In the genomic region with DNA sequence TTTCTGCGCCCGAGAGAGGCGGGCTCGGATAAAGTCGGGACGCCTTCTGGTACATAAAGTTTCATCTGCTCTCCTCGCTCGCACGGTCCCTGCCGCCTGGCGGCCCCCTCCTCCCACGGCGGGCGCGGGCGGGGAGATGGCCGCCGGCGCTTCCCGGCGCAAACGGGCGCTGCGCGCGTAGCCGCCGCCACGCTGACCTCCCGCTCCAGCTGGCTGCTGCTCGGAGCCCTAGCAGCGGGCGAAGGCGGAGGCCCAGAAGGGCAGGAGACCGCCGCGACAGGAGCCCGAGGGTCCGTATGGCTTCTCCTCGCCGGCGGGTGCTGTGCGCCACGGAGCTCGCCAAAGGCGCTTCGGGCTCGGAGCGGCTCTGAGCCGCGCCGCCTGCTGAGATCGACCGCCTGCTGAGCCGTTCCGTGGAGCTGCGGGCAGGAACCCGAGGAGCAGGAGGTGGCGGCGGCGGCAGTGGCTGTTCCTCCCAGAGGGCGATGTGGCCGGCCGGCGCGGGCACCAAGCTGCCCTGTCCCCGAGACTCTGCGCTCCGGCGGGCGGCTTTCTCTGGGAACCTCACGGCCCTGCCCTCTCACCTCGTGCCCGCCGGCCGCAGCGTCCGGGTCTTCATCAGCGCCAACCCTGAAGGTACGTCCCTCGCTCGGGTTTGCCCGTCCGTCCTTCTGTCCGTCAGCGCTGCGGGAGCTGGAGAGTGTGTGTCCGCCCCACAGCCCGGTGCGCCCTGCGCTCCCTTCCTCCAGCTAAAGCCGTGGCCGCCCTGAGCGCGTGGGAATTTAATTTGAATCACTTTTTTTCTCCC, we compare ENCODE assay signal across 13 cellular contexts. TPM values are rescaled to one million over a fixed set of nuclear protein-coding genes. Genes with fewer than 3 reads are reported as not detected.
A peak's percentile ranks its signal among the peaks of the same experiment; 100 is the strongest.
DNase-seq lines count a peak whose midpoint lies in the region; ATAC-seq and TF ChIP-seq lines count a peak whose summit lies in the region.
"Had no signal": no experiment of that assay in that cellular context is flagged by ENCODE, and none has a peak within 500 bp of the region (broad histone marks: within the 10 kb centered on the region; RNA-seq: fewer than 3 reads in every experiment).

A gene with protein sequence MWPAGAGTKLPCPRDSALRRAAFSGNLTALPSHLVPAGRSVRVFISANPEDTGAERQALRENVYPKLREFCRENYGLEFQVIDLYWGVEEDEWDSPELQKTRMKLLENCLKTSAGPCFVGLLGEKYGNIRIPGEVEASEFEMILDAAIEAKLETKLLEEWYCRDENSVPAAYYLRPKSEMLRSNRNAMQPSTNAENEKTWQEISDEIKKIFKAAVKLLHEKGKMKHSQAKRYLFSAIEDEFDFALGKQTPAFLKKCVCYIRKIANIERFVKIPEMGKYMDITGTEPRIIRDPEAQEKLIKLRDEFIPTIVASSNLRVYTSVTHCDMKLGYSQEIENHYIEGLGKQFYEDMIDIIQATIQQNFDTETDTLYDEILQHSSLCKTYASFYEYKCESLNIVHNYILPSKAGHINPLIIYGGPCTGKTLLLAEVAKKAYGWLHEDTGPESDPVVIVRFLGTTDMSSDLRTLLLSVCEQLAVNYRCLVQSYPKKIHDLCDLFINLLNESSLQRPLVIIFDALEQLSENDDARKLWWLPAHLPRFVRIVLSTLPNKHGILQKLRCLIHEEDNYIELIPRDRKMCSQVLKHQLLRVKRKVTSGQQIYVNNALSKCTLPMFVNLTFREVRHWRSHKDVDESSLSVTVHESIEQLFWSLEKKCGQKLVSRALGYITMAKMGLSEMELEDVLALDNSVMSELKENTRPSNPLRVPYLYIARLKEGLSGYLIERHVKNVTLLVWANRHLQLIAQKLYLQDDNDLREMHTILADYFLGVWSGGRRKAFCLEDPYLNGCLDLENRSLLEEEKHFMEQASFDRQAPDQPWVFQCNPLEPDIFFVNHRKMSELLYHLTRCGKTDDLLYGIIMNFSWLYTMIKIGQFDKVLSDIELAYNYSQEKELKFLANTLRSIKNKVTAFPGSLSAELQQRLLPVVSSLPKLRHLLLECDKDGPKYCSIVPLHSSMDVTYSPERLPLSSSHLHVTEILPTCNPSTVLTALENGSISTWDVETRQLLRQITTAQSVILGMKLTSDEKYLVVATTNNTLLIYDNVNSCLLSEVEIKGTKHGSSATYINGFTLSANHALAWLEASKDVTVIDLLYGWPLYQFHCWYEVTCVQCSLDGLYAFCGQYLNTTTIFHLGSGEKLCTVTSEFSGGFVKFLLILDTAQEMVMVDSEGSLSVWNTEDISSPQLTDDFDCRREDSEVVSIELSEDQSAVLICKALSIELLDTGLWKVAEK (N-terminal part only) (plus strand): TSS at position 161 of the 808 bp plus-strand sequence. CDS start 325 bp downstream, at position 486.

- peak within 1 kb of the TSS; percentile 17 for H3K27ac ChIP-seq in temporal lobe (ENCODE audit: low read depth, low read length)
- H3K27ac ChIP-seq: A549, gastroesophageal sphincter, uterus had no signal

- no peak within 1 kb of the TSS for H3K27ac Mint-ChIP-seq in chondrocyte (ENCODE audit: unreplicated experiment)

- H3K4me3 Mint-ChIP-seq in chondrocyte (ENCODE audit: unreplicated experiment) = no peak within 1 kb of the TSS

- H3K4me1 Mint-ChIP-seq in chondrocyte (ENCODE audit: low read depth) = peaks cover 6% of the 10 kb centered on the region

- H3K27me3 Mint-ChIP-seq in chondrocyte (ENCODE audit: low read depth) = peaks cover 78% of the 10 kb centered on the region

- no peaks in the 10 kb centered on the region for H3K9me3 Mint-ChIP-seq in chondrocyte (ENCODE audit: low read depth)

- H3K36me3 Mint-ChIP-seq in chondrocyte (ENCODE audit: low read depth) = no peaks in the 10 kb centered on the region

- DNase-seq in NCI-H82 (lab: John Stamatoyannopoulos, UW) (peak; percentile 4), NCI-H82 treated with DMSO at 0.1 percent for 48 hours (lab: John Stamatoyannopoulos, UW; ENCODE audit: unreplicated experiment) (no peak), chondrocyte (ENCODE audit: low spot score) (peak; percentile 86), left kidney (ENCODE audit: low read depth, low spot score) (peak; percentile 87), hepatic stellate cell (ENCODE audit: low spot score) (no peak)
- DNase-seq: MV-4-11, uterus had no signal

- TF ChIP-seq CTCF in chondrocyte (IDR thresholded peaks at IDR 0.05) = no peak

- ATAC-seq in HG02588 (IDR thresholded peaks at IDR 0.05; ENCODE audit: unreplicated experiment) (no peak), GM18498 (IDR thresholded peaks at IDR 0.05; ENCODE audit: unreplicated experiment) (no peak)
- ATAC-seq: A549, gastroesophageal sphincter had no signal

RNA-seq across cellular contexts. Expression of the gene that starts here (rescaled TPM):
- total RNA-seq in chondrocyte = not detected in 3 replicates
- 29.0 TPM for total RNA-seq in temporal lobe
- total RNA-seq: T-helper 1 cell treated with Interleukin-12 subunit alpha and Interleukin-12 subunit beta and Interleukin-4 antibody, amounts not matched to agents 30 ng/mL and 1 ng/mL, for 36 hours had no signal

Comparison
In these comparisons a context has a peak if more than half of its experiments do, and no peak if none do; other contexts are left out.
1. RNA of the gene that starts here (total RNA-seq): 29.0 TPM in temporal lobe (single experiment); not detected in chondrocyte; every median in the first group is over 10 times any median in the second.
2. DNase-seq: peak in NCI-H82 (single experiment) and left kidney (single experiment); none in NCI-H82 treated with DMSO at 0.1 percent for 48 hours (single experiment) and hepatic stellate cell (single experiment).
3. Peak in DNase-seq in chondrocyte; RNA of the gene not detected or under 1 TPM.